In the genomic region with DNA sequence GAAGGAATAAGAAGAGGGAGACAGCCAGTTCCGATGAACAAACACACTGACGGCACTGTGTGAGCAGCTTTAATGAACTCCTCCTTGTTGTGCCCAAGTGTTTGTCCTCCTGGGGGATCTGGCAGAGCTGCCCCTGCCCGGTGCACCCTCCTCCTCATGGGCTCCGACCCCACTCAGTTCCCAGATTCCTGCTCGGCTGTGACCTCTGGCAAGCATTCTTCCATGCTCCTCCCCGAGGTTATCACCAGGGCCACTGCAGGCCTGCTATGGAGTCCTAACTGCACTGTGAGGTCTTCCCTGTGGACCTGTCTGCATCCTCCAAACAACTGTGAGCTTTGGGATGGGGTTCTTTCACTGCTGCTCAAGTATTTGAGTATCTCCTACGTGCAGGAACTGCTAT, we compare ENCODE assay signal across 1 cellular context.
TF ChIP-seq lines count a peak whose summit lies in the region.

No MANE protein-coding gene starts in this region.

TF ChIP-seq in GM23338, 12 proteins besides CTCF, POLR2A, EP300 and RAD21 (continued from another document):
- TF ChIP-seq, protein P1, sequence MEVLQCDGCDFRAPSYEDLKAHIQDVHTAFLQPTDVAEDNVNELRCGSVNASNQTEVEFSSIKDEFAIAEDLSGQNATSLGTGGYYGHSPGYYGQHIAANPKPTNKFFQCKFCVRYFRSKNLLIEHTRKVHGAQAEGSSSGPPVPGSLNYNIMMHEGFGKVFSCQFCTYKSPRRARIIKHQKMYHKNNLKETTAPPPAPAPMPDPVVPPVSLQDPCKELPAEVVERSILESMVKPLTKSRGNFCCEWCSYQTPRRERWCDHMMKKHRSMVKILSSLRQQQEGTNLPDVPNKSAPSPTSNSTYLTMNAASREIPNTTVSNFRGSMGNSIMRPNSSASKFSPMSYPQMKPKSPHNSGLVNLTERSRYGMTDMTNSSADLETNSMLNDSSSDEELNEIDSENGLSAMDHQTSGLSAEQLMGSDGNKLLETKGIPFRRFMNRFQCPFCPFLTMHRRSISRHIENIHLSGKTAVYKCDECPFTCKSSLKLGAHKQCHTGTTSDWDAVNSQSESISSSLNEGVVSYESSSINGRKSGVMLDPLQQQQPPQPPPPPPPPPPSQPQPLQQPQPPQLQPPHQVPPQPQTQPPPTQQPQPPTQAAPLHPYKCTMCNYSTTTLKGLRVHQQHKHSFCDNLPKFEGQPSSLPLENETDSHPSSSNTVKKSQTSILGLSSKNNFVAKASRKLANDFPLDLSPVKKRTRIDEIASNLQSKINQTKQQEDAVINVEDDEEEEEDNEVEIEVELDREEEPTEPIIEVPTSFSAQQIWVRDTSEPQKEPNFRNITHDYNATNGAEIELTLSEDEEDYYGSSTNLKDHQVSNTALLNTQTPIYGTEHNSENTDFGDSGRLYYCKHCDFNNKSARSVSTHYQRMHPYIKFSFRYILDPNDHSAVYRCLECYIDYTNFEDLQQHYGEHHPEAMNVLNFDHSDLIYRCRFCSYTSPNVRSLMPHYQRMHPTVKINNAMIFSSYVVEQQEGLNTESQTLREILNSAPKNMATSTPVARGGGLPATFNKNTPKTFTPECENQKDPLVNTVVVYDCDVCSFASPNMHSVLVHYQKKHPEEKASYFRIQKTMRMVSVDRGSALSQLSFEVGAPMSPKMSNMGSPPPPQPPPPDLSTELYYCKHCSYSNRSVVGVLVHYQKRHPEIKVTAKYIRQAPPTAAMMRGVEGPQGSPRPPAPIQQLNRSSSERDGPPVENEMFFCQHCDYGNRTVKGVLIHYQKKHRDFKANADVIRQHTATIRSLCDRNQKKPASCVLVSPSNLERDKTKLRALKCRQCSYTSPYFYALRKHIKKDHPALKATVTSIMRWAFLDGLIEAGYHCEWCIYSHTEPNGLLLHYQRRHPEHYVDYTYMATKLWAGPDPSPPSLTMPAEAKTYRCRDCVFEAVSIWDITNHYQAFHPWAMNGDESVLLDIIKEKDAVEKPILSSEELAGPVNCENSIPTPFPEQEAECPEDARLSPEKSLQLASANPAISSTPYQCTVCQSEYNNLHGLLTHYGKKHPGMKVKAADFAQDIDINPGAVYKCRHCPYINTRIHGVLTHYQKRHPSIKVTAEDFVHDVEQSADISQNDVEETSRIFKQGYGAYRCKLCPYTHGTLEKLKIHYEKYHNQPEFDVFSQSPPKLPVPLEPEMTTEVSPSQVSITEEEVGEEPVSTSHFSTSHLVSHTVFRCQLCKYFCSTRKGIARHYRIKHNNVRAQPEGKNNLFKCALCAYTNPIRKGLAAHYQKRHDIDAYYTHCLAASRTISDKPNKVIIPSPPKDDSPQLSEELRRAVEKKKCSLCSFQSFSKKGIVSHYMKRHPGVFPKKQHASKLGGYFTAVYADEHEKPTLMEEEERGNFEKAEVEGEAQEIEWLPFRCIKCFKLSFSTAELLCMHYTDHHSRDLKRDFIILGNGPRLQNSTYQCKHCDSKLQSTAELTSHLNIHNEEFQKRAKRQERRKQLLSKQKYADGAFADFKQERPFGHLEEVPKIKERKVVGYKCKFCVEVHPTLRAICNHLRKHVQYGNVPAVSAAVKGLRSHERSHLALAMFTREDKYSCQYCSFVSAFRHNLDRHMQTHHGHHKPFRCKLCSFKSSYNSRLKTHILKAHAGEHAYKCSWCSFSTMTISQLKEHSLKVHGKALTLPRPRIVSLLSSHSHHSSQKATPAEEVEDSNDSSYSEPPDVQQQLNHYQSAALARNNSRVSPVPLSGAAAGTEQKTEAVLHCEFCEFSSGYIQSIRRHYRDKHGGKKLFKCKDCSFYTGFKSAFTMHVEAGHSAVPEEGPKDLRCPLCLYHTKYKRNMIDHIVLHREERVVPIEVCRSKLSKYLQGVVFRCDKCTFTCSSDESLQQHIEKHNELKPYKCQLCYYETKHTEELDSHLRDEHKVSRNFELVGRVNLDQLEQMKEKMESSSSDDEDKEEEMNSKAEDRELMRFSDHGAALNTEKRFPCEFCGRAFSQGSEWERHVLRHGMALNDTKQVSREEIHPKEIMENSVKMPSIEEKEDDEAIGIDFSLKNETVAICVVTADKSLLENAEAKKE (CRISPR knock-in tag; IDR thresholded peaks at IDR 0.05) = no peak
